In the genomic region with DNA sequence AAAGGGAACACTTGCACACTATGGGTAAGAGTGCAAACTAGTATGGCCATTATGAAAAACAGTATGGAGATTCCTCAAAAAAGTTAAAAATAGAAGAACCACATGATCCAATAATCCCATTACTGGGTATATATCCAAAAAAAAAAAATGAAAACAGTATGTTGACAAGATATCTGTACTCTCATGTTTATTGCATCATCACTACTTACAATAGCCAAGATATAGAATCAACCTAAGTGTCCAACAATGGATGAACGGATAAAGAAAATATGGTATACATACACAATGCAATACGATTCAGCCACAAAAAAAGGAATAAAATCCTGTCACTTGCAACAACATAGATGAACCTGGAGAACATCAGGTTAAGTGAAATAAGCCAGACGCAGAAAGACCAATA, we compare ENCODE assay signal across 3 cellular contexts.
TF ChIP-seq lines count a peak whose summit lies in the region.

No MANE protein-coding gene starts in this region.

TF ChIP-seq in HepG2, 621 proteins besides CTCF, POLR2A, EP300 and RAD21:
- TF ChIP-seq ZNF230 (CRISPR knock-in tag; IDR thresholded peaks at IDR 0.05), result no peak
- no peak for TF ChIP-seq SKI (IDR thresholded peaks at IDR 0.05; ENCODE audit: partially characterized antibody)
- TF ChIP-seq RNF2 (conservative IDR thresholded peaks at IDR 0.05; ENCODE audit: low read depth), result no peak
- no peak for TF ChIP-seq KLF12 (CRISPR knock-in tag; IDR thresholded peaks at IDR 0.05; ENCODE audit: borderline replicate concordance)
- TF ChIP-seq ATF7 (IDR thresholded peaks at IDR 0.05), result peak; percentile 64
- TF ChIP-seq ATF7 (CRISPR knock-in tag; IDR thresholded peaks at IDR 0.05), result no peak
- TF ChIP-seq NFIB (CRISPR knock-in tag; IDR thresholded peaks at IDR 0.05; ENCODE audit: borderline replicate concordance), result no peak
- TF ChIP-seq HDAC2 (CRISPR knock-in tag; IDR thresholded peaks at IDR 0.05), result no peak
- peak; percentile 38; the same call in 1 of the 2 replicates for TF ChIP-seq CEBPB (IDR thresholded peaks at IDR 0.05; ENCODE audit: borderline replicate concordance, low read depth, low read length)
- no peak for TF ChIP-seq GFI1 (CRISPR knock-in tag; IDR thresholded peaks at IDR 0.05; ENCODE audit: borderline replicate concordance)
- no peak for TF ChIP-seq ETV6 (CRISPR knock-in tag; conservative IDR thresholded peaks at IDR 0.05)
- TF ChIP-seq MAZ (IDR thresholded peaks at IDR 0.05; ENCODE audit: borderline replicate concordance, low read depth, low read length), result no peak
- no peak for TF ChIP-seq MAZ (CRISPR knock-in tag; IDR thresholded peaks at IDR 0.05; ENCODE audit: low read depth)
- no peak for TF ChIP-seq DNMT3B (CRISPR knock-in tag; conservative IDR thresholded peaks at IDR 0.05)

TF ChIP-seq in IMR-90, 13 proteins besides CTCF, POLR2A, EP300 and RAD21:
- TF ChIP-seq SMC3 (IDR thresholded peaks at IDR 0.05; ENCODE audit: low read depth, low read length) (no peak), CEBPB (IDR thresholded peaks at IDR 0.05; ENCODE audit: low read depth, low read length) (peak; percentile 69)

TF ChIP-seq in K562, 482 proteins besides CTCF, POLR2A, EP300 and RAD21:
- TF ChIP-seq BRD4 (IDR thresholded peaks at IDR 0.05) (no peak), CEBPG (CRISPR knock-in tag; IDR thresholded peaks at IDR 0.05) (no peak), CEBPG (tag; conservative IDR thresholded peaks at IDR 0.05 in 1 of 2, IDR thresholded peaks at IDR 0.05 in 1 of 2) (peak in 1 of 2 experiments; percentile 74; a peak in 2 of 4 replicates), ZKSCAN8 (CRISPR knock-in tag; IDR thresholded peaks at IDR 0.05) (no peak), STAG1 (CRISPR knock-in tag; IDR thresholded peaks at IDR 0.05; ENCODE audit: borderline replicate concordance) (no peak), HDGF (IDR thresholded peaks at IDR 0.05) (no peak), SRSF7 (optimal IDR thresholded peaks at IDR 0.05; ENCODE audit: low read depth, low read length) (no peak), MIER1 (IDR thresholded peaks at IDR 0.05; ENCODE audit: low read depth) (no peak), ESRRB (CRISPR knock-in tag; IDR thresholded peaks at IDR 0.05; ENCODE audit: borderline replicate concordance) (no peak), ELF1 (tag; IDR thresholded peaks at IDR 0.05) (no peak), MCM7 (IDR thresholded peaks at IDR 0.05) (no peak), MEIS2 (IDR thresholded peaks at IDR 0.05; ENCODE audit: partially characterized antibody) (no peak), ZNF384 (IDR thresholded peaks at IDR 0.05; ENCODE audit: low read depth, low read length) (no peak)
- TF ChIP-seq, protein P1, sequence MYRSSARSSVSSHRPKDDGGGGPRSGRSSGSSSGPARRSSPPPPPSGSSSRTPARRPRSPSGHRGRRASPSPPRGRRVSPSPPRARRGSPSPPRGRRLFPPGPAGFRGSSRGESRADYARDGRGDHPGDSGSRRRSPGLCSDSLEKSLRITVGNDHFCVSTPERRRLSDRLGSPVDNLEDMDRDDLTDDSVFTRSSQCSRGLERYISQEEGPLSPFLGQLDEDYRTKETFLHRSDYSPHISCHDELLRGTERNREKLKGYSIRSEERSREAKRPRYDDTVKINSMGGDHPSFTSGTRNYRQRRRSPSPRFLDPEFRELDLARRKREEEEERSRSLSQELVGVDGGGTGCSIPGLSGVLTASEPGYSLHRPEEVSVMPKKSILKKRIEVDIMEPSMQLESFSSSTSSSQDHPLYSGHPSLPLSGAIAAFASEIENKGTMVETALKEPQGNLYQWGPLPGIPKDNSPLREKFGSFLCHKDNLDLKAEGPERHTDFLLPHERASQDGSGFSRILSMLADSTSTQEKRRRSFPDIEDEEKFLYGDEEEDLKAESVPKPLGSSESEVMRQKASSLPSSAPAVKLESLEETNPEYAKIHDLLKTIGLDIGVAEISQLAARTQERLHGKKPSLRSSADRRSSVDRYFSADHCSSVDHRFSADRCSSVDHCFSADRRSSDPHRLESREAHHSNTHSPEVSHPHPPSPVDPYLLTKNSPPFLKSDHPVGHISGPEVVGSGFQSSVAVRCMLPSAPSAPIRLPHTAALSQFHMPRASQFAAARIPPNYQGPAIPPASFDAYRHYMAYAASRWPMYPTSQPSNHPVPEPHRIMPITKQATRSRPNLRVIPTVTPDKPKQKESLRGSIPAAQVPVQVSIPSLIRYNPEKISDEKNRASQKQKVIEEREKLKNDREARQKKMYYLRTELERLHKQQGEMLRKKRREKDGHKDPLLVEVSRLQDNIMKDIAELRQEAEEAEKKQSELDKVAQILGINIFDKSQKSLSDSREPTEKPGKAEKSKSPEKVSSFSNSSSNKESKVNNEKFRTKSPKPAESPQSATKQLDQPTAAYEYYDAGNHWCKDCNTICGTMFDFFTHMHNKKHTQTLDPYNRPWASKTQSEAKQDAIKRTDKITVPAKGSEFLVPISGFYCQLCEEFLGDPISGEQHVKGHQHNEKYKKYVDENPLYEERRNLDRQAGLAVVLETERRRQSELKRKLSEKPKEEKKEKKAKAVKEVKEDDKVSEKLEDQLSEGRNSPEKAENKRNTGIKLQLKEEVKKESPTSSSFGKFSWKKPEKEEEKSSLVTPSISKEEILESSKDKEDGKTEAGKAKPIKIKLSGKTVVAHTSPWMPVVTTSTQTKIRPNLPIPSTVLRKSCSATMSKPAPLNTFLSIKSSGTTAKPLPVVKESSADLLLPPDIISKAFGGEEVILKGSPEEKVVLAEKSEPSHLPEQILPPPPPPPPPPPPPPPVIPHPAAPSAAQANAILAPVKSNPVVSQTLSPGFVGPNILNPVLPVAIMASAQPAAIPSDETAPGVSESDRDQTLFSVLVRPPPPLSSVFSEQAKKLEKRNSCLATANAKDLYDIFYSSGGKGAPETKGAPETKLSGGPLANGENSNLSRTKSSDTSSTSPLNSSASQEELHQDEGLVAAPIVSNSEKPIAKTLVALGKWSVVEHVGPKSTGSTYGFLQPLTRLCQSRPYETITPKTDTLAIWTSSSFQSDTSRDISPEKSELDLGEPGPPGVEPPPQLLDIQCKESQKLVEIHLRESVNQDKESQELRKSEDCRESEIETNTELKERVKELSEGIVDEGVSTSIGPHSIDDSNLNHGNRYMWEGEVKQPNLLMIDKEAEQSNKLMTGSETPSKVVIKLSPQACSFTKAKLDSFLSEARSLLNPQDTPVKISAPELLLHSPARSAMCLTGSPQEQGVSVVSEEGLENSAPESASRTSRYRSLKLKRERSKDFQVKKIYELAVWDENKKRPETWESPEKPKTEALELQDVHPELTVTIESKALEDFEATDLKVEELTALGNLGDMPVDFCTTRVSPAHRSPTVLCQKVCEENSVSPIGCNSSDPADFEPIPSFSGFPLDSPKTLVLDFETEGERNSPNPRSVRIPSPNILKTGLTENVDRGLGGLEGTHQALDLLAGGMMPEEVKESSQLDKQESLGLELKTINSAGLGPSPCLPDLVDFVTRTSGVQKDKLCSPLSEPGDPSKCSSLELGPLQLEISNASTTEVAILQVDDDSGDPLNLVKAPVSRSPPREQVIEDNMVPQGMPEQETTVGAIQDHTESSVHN (IDR thresholded peaks at IDR 0.05; ENCODE audit: borderline replicate concordance in 1 of 2, low read depth in 1 of 2), result no peak
- TF ChIP-seq, protein P2, sequence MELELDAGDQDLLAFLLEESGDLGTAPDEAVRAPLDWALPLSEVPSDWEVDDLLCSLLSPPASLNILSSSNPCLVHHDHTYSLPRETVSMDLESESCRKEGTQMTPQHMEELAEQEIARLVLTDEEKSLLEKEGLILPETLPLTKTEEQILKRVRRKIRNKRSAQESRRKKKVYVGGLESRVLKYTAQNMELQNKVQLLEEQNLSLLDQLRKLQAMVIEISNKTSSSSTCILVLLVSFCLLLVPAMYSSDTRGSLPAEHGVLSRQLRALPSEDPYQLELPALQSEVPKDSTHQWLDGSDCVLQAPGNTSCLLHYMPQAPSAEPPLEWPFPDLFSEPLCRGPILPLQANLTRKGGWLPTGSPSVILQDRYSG (tag; conservative IDR thresholded peaks at IDR 0.05; ENCODE audit: low read depth), result no peak
- TF ChIP-seq, protein P3, sequence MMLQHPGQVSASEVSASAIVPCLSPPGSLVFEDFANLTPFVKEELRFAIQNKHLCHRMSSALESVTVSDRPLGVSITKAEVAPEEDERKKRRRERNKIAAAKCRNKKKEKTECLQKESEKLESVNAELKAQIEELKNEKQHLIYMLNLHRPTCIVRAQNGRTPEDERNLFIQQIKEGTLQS (IDR thresholded peaks at IDR 0.05), result peak; percentile 67
- TF ChIP-seq, protein P3 (CRISPR knock-in tag; conservative IDR thresholded peaks at IDR 0.05), result no peak
- TF ChIP-seq, protein P4, sequence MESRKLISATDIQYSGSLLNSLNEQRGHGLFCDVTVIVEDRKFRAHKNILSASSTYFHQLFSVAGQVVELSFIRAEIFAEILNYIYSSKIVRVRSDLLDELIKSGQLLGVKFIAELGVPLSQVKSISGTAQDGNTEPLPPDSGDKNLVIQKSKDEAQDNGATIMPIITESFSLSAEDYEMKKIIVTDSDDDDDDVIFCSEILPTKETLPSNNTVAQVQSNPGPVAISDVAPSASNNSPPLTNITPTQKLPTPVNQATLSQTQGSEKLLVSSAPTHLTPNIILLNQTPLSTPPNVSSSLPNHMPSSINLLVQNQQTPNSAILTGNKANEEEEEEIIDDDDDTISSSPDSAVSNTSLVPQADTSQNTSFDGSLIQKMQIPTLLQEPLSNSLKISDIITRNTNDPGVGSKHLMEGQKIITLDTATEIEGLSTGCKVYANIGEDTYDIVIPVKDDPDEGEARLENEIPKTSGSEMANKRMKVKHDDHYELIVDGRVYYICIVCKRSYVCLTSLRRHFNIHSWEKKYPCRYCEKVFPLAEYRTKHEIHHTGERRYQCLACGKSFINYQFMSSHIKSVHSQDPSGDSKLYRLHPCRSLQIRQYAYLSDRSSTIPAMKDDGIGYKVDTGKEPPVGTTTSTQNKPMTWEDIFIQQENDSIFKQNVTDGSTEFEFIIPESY (CRISPR knock-in tag; IDR thresholded peaks at IDR 0.05), result no peak
